In genomic region chr1:8544644-8545043, GRCh38 we compare ENCODE assay signal across 1 cellular context.
TF ChIP-seq lines count a peak whose summit lies in the region.

No MANE protein-coding gene starts in this region.

TF ChIP-seq in GM23338, 12 proteins besides CTCF, POLR2A, EP300 and RAD21 (continued from another document):
- TF ChIP-seq ZNF462 (CRISPR knock-in tag; IDR thresholded peaks at IDR 0.05) (no peak), REST (IDR thresholded peaks at IDR 0.05; ENCODE audit: unreplicated experiment) (no peak), ETS1 (IDR thresholded peaks at IDR 0.05) (no peak), ZNF331 (CRISPR knock-in tag; IDR thresholded peaks at IDR 0.05; ENCODE audit: low read depth) (no peak)
